ENCODE assay signal across 8 cellular contexts in the genomic region with DNA sequence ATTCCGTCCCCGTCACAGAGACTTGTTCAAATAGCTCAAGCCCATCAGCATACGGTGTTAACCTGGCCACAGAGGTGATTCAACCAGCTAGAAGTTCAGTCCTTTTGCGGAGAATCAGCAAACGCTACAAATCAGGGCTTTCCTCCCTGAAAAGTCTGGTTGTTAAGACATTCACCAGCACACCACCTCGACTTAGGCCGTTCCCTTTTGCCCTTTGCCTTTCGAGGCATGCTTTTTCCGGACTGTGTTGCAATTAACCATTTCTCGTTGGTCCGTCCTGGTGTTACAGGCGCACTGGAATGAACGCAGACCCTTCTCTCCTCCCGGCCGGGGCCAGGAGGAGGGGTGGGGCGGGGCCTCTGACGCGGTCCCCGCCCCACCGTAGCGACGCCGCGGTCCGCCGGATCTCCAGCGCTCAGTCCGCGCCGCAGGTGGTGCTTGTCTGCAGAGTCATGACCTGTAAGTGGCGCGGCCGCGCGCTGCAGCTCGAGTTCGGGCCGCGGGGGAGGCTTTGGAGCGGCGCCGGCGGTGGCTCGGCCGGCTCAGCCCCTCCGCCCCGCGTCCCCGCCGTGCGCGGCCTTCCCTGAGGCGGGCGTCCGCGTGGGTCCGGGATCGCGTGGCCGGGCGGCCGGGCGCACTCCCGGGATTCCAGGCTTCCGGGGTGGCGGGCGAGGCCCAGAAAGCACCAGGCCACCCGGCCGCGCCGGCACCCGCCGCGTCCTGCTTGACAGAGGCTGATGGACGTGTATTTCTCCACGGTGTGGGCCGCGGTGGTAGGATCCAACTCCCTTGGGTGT. TPM values are rescaled to one million over a fixed set of nuclear protein-coding genes. Genes with fewer than 3 reads are reported as not detected.
DNase-seq lines count a peak whose midpoint lies in the region; ATAC-seq and TF ChIP-seq lines count a peak whose summit lies in the region.

A gene with protein sequence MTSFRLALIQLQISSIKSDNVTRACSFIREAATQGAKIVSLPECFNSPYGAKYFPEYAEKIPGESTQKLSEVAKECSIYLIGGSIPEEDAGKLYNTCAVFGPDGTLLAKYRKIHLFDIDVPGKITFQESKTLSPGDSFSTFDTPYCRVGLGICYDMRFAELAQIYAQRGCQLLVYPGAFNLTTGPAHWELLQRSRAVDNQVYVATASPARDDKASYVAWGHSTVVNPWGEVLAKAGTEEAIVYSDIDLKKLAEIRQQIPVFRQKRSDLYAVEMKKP (plus strand): TSS at position 418 of the 797 bp plus-strand sequence. CDS start 35 bp downstream, at position 453.

- no peaks in the 10 kb centered on the region for H3K27me3 ChIP-seq in BJ (ENCODE audit: control insufficient read depth, insufficient read depth, low read length)

- DNase-seq in BJ (ENCODE audit: low read depth) (peak; percentile 23), GM19238 (ENCODE audit: insufficient read length, low spot score) (peak; percentile 92), NCI-H526 treated with DMSO at 0.1 percent for 48 hours (lab: John Stamatoyannopoulos, UW) (peak; percentile 39), dedifferentiated amniotic fluid mesenchymal stem cell (ENCODE audit: extremely low spot score) (peak; percentile 30), left lobe of liver (ENCODE audit: low spot score) (peak; percentile 94)
- DNase-seq in activated CD4-positive, alpha-beta T cell treated with anti-CD3 and anti-CD28 coated beads, Interleukin-2, amount 50 U/mL, for 1 hour = peak; percentile 76
- peak; percentile 68 for DNase-seq in stimulated activated CD4-positive, alpha-beta T cell treated with anti-CD3 and anti-CD28 coated beads, Interleukin-2, amount 100 ng/mL, for 4 hours (ENCODE audit: low read depth)

- CTCF ChIA-PET in BJ (lab: Yijun Ruan, JAX) = interaction anchor here (0.7 kb wide), 1 partner anchor 857 kb away, joined by 3 read pairs; no protein-coding TSS in a partner anchor

- no peak for TF ChIP-seq CTCF in BJ (IDR thresholded peaks at IDR 0.05; ENCODE audit: insufficient read depth, low read depth, low read length)

- H3K36me3 ChIP-seq in BJ (ENCODE audit: control insufficient read depth, insufficient read depth, low read length) = no peaks in the 10 kb centered on the region; the same call in 1 of the 2 replicates

- peak within 1 kb of the TSS; percentile 54 for H3K4me3 ChIP-seq in BJ (ENCODE audit: low read depth, low read length)

- POLR2A ChIA-PET in BJ (lab: Charles Lee) = no interaction called here

- ATAC-seq in HG03439 (IDR thresholded peaks at IDR 0.05; ENCODE audit: unreplicated experiment) = peak; percentile 94
- ATAC-seq in left lobe of liver = peak; percentile 89

RNA-seq across cellular contexts. Expression of the gene that starts here (rescaled TPM):
- polyA plus RNA-seq in BJ (2011; rRNA removed) = 34.5 and 49.3 TPM in 2 replicates
- polyA minus RNA-seq in BJ (2011; rRNA and poly(A)+ RNA removed) = 6.0 and 9.5 TPM in 2 replicates
- total RNA-seq in left lobe of liver = 135 TPM

Comparison
In these comparisons a context has a peak if more than half of its experiments do, and no peak if none do; other contexts are left out.
1. Peak in every context shown above with its lines: DNase-seq, ATAC-seq and H3K4me3 ChIP-seq.
2. DNase-seq: peak in every context shown above with its lines; median percentile 94 in left lobe of liver; 92 in GM19238; 76 in activated CD4-positive, alpha-beta T cell treated with anti-CD3 and anti-CD28 coated beads, Interleukin-2, amount 50 U/mL, for 1 hour; 68 in stimulated activated CD4-positive, alpha-beta T cell treated with anti-CD3 and anti-CD28 coated beads, Interleukin-2, amount 100 ng/mL, for 4 hours; 39 in NCI-H526 treated with DMSO at 0.1 percent for 48 hours; 30 in dedifferentiated amniotic fluid mesenchymal stem cell; 23 in BJ.